ENCODE assay signal across 29 cellular contexts in genomic region chr3:140593766-140594165, GRCh38.
"Had no signal": no experiment of that assay in that cellular context is flagged by ENCODE, and none has a peak within 500 bp of the region (broad histone marks: within the 10 kb centered on the region; RNA-seq: fewer than 3 reads in every experiment).

No MANE protein-coding gene starts in this region.

- H3K9me3 ChIP-seq: stomach, suprapubic skin, testis, thoracic aorta, thyroid gland, tibial artery, transverse colon, upper lobe of left lung, upper lobe of right lung, uterus, vagina had no signal

- H3K36me3 ChIP-seq: stomach, suprapubic skin, thoracic aorta, thyroid gland, tibial artery, tibial nerve, transverse colon, upper lobe of left lung, upper lobe of right lung, uterus, vagina had no signal

- H3K27me3 Mint-ChIP-seq: stimulated activated memory B cell treated with anti-CD40 and anti-IgM and Interleukin-4, amounts not matched to agents 10 μg/mL and 1 μg/mL and 100 μg/mL, for 72 hours; stimulated activated naive CD8-positive, alpha-beta T cell treated with anti-CD3 and anti-CD28 coated beads, Interleukin-15, Interleukin-2, amounts not matched to agents 100 ng/mL and 50 ng/mL, for 24 hours had no signal

- H3K27ac Mint-ChIP-seq: stimulated activated effector memory CD8-positive, alpha-beta T cell treated with anti-CD3 and anti-CD28 coated beads, Interleukin-12 subunit alpha, Interleukin-12 subunit beta, amount 100 ng/mL, for 72 hours; stimulated activated memory B cell treated with anti-CD40 and anti-IgM and Interleukin-4, amounts not matched to agents 10 μg/mL and 1 μg/mL and 100 μg/mL, for 72 hours; stimulated activated naive B cell treated with anti-CD40 and anti-IgM and Interleukin-4, amounts not matched to agents 10 μg/mL and 1 μg/mL and 100 μg/mL, for 72 hours; stimulated activated naive CD8-positive, alpha-beta T cell treated with anti-CD3 and anti-CD28 coated beads, Interleukin-15, amount 100 ng/mL, for 72 hours; stimulated activated naive CD8-positive, alpha-beta T cell treated with anti-CD3 and anti-CD28 coated beads, Interleukin-15, Interleukin-2, amounts not matched to agents 100 ng/mL and 50 ng/mL, for 24 hours; type B pancreatic cell had no signal

- H3K4me3 ChIP-seq: stomach, suprapubic skin, testis, thoracic aorta, thyroid gland, tibial artery, tibial nerve, transverse colon, upper lobe of left lung, upper lobe of right lung, uterus, vagina had no signal

- H3K4me1 ChIP-seq: stomach, suprapubic skin, transverse colon, upper lobe of left lung, upper lobe of right lung, uterus, vagina had no signal

- DNase-seq: stimulated activated CD4-positive, alpha-beta T cell treated with anti-CD3 and anti-CD28 coated beads, Interleukin-2, amount 100 ng/mL, for 48 hours; stimulated activated CD4-positive, alpha-beta T cell treated with anti-CD3 and anti-CD28 coated beads, Interleukin-4, amount 100 ng/mL, for 1 hour; stimulated activated CD4-positive, alpha-beta T cell treated with anti-CD3 and anti-CD28 coated beads, Interleukin-4, amount 100 ng/mL, for 24 hours; stimulated activated CD4-positive, alpha-beta T cell treated with anti-CD3 and anti-CD28 coated beads, Interleukin-4, amount 100 ng/mL, for 4 hours; stimulated activated CD8-positive, alpha-beta memory T cell treated with anti-CD3 and anti-CD28 coated beads, Interleukin-4, amount 100 ng/mL, for 48 hours; stimulated activated naive B cell treated with anti-CD40 and anti-IgM and Interleukin-4, amounts not matched to agents 10 μg/mL and 1 μg/mL and 100 μg/mL, for 72 hours; stimulated activated naive CD4-positive, alpha-beta T cell; stimulated activated naive CD4-positive, alpha-beta T cell treated with Interleukin-2 at 50 U/mL for 16 hours; stimulated activated naive CD8-positive, alpha-beta T cell treated with anti-CD3 and anti-CD28 coated beads, Interleukin-15, amount 100 ng/mL, for 72 hours; stimulated activated naive CD8-positive, alpha-beta T cell treated with anti-CD3 and anti-CD28 coated beads, Interleukin-15, Interleukin-2, amounts not matched to agents 100 U/mL and 50 U/mL, for 24 hours; stomach; substantia nigra; testis; thyroid gland; tibial artery; transverse colon; trophoblast cell; upper lobe of left lung; upper lobe of right lung; uterus had no signal

- H3K27ac ChIP-seq: stomach, suprapubic skin, thoracic aorta, thyroid gland, tibial artery, tibial nerve, transverse colon, upper lobe of left lung, upper lobe of right lung, uterus, vagina had no signal

- H3K36me3 Mint-ChIP-seq: stimulated activated effector memory CD8-positive, alpha-beta T cell treated with anti-CD3 and anti-CD28 coated beads, Interleukin-12 subunit alpha, Interleukin-12 subunit beta, amount 100 ng/mL, for 72 hours; stimulated activated memory B cell treated with anti-CD40 and anti-IgM and Interleukin-4, amounts not matched to agents 10 μg/mL and 1 μg/mL and 100 μg/mL, for 72 hours; stimulated activated naive B cell treated with anti-CD40 and anti-IgM and Interleukin-4, amounts not matched to agents 10 μg/mL and 1 μg/mL and 100 μg/mL, for 72 hours; type B pancreatic cell had no signal

- ATAC-seq: stimulated activated effector memory CD8-positive, alpha-beta T cell treated with anti-CD3 and anti-CD28 coated beads, Interleukin-12 subunit alpha, Interleukin-12 subunit beta, amount 100 ng/mL, for 72 hours; stimulated activated naive B cell treated with anti-CD40 and anti-IgM and Interleukin-4, amounts not matched to agents 10 μg/mL and 1 μg/mL and 100 μg/mL, for 72 hours; stimulated activated naive CD8-positive, alpha-beta T cell treated with anti-CD3 and anti-CD28 coated beads, Interleukin-15, Interleukin-2, amounts not matched to agents 100 U/mL and 50 U/mL, for 24 hours; upper lobe of right lung had no signal

- FAIRE-seq: urothelium cell line had no signal

- H3K4me1 Mint-ChIP-seq: stimulated activated effector memory CD8-positive, alpha-beta T cell treated with anti-CD3 and anti-CD28 coated beads, Interleukin-12 subunit alpha, Interleukin-12 subunit beta, amount 100 ng/mL, for 72 hours; stimulated activated memory B cell treated with anti-CD40 and anti-IgM and Interleukin-4, amounts not matched to agents 10 μg/mL and 1 μg/mL and 100 μg/mL, for 72 hours; stimulated activated naive B cell treated with anti-CD40 and anti-IgM and Interleukin-4, amounts not matched to agents 10 μg/mL and 1 μg/mL and 100 μg/mL, for 72 hours; stimulated activated naive CD8-positive, alpha-beta T cell treated with anti-CD3 and anti-CD28 coated beads, Interleukin-15, amount 100 ng/mL, for 72 hours had no signal

- H3K4me3 Mint-ChIP-seq: stimulated activated effector memory CD8-positive, alpha-beta T cell treated with anti-CD3 and anti-CD28 coated beads, Interleukin-12 subunit alpha, Interleukin-12 subunit beta, amount 100 ng/mL, for 72 hours; stimulated activated memory B cell treated with anti-CD40 and anti-IgM and Interleukin-4, amounts not matched to agents 10 μg/mL and 1 μg/mL and 100 μg/mL, for 72 hours; stimulated activated naive B cell treated with anti-CD40 and anti-IgM and Interleukin-4, amounts not matched to agents 10 μg/mL and 1 μg/mL and 100 μg/mL, for 72 hours; stimulated activated naive CD8-positive, alpha-beta T cell treated with anti-CD3 and anti-CD28 coated beads, Interleukin-15, amount 100 ng/mL, for 72 hours; stimulated activated naive CD8-positive, alpha-beta T cell treated with anti-CD3 and anti-CD28 coated beads, Interleukin-15, Interleukin-2, amounts not matched to agents 100 ng/mL and 50 ng/mL, for 24 hours; type B pancreatic cell had no signal

- H3K27me3 ChIP-seq: stomach, suprapubic skin, testis, thyroid gland, tibial artery, tibial nerve, transverse colon, upper lobe of left lung, upper lobe of right lung, uterus, vagina had no signal

- H3K9me3 Mint-ChIP-seq: stimulated activated effector memory CD8-positive, alpha-beta T cell treated with anti-CD3 and anti-CD28 coated beads, Interleukin-12 subunit alpha, Interleukin-12 subunit beta, amount 100 ng/mL, for 72 hours; stimulated activated memory B cell treated with anti-CD40 and anti-IgM and Interleukin-4, amounts not matched to agents 10 μg/mL and 1 μg/mL and 100 μg/mL, for 72 hours; stimulated activated naive B cell treated with anti-CD40 and anti-IgM and Interleukin-4, amounts not matched to agents 10 μg/mL and 1 μg/mL and 100 μg/mL, for 72 hours; stimulated activated naive CD8-positive, alpha-beta T cell treated with anti-CD3 and anti-CD28 coated beads, Interleukin-15, amount 100 ng/mL, for 72 hours; stimulated activated naive CD8-positive, alpha-beta T cell treated with anti-CD3 and anti-CD28 coated beads, Interleukin-15, Interleukin-2, amounts not matched to agents 100 ng/mL and 50 ng/mL, for 24 hours; type B pancreatic cell had no signal
